In genomic region chr17:40020146-40020545, GRCh38 we compare ENCODE assay signal across 16 cellular contexts. TPM values are rescaled to one million over a fixed set of nuclear protein-coding genes. Genes with fewer than 3 reads are reported as not detected.
"Had no signal": no experiment of that assay in that cellular context is flagged by ENCODE, and none has a peak within 500 bp of the region (broad histone marks: within the 10 kb centered on the region; RNA-seq: fewer than 3 reads in every experiment).

No MANE protein-coding gene starts in this region.

- H3K9me3 Mint-ChIP-seq: activated naive CD8-positive, alpha-beta T cell treated with anti-CD3 and anti-CD28 coated beads, Interleukin-2, amount 50 U/mL, for 24 hours; immature natural killer cell; naive thymus-derived CD4-positive, alpha-beta T cell; stimulated activated memory B cell treated with anti-CD40 and anti-IgM and Interleukin-4, amounts not matched to agents 10 μg/mL and 1 μg/mL and 100 μg/mL, for 72 hours had no signal

- H3K9me3 ChIP-seq: colonic mucosa, lower lobe of right lung, neutrophil, right atrium auricular region, transverse colon had no signal

- H3K27me3 ChIP-seq: colonic mucosa, neutrophil, right atrium auricular region, transverse colon had no signal

- H3K4me2 ChIP-seq: smooth muscle cell had no signal

- ATAC-seq: activated CD8-positive, alpha-beta T cell treated with anti-CD3 and anti-CD28 coated beads, Interleukin-2, amount 10 ng/mL, durations not matched to agents 7 days and 5 days; activated naive CD8-positive, alpha-beta T cell treated with anti-CD3 and anti-CD28 coated beads, Interleukin-2, amount 50 U/mL, for 24 hours; lower lobe of right lung; naive thymus-derived CD4-positive, alpha-beta T cell; stimulated activated memory B cell treated with anti-CD40 and anti-IgM and Interleukin-4, amounts not matched to agents 10 μg/mL and 1 μg/mL and 100 μg/mL, for 72 hours had no signal

- H3K4me1 Mint-ChIP-seq: activated naive CD8-positive, alpha-beta T cell treated with anti-CD3 and anti-CD28 coated beads, Interleukin-2, amount 50 U/mL, for 24 hours; stimulated activated memory B cell treated with anti-CD40 and anti-IgM and Interleukin-4, amounts not matched to agents 10 μg/mL and 1 μg/mL and 100 μg/mL, for 72 hours had no signal

- H3K27ac Mint-ChIP-seq: activated CD8-positive, alpha-beta T cell treated with anti-CD3 and anti-CD28 coated beads, Interleukin-2, amount 10 ng/mL, durations not matched to agents 7 days and 5 days; activated naive CD8-positive, alpha-beta T cell treated with anti-CD3 and anti-CD28 coated beads, Interleukin-2, amount 50 U/mL, for 24 hours; immature natural killer cell; stimulated activated memory B cell treated with anti-CD40 and anti-IgM and Interleukin-4, amounts not matched to agents 10 μg/mL and 1 μg/mL and 100 μg/mL, for 72 hours had no signal

- DNase-seq: activated CD4-positive, alpha-beta T cell treated with anti-CD3 and anti-CD28 coated beads for 48 hours; activated CD8-positive, alpha-beta memory T cell treated with anti-CD3 and anti-CD28 coated beads, Interleukin-2, amount 50 U/mL, for 48 hours; activated CD8-positive, alpha-beta T cell treated with anti-CD3 and anti-CD28 coated beads, Interleukin-2, amount 10 ng/mL, durations not matched to agents 7 days and 5 days; activated naive CD8-positive, alpha-beta T cell treated with anti-CD3 and anti-CD28 coated beads, Interleukin-2, amount 50 U/mL, for 24 hours; caudate nucleus; colonic mucosa; immature natural killer cell; lower lobe of right lung; naive thymus-derived CD4-positive, alpha-beta T cell; T1000; transverse colon had no signal

- H3K27me3 Mint-ChIP-seq: activated naive CD8-positive, alpha-beta T cell treated with anti-CD3 and anti-CD28 coated beads, Interleukin-2, amount 50 U/mL, for 24 hours; naive thymus-derived CD4-positive, alpha-beta T cell; stimulated activated memory B cell treated with anti-CD40 and anti-IgM and Interleukin-4, amounts not matched to agents 10 μg/mL and 1 μg/mL and 100 μg/mL, for 72 hours had no signal

- H3K4me3 Mint-ChIP-seq: activated CD8-positive, alpha-beta T cell treated with anti-CD3 and anti-CD28 coated beads, Interleukin-2, amount 10 ng/mL, durations not matched to agents 7 days and 5 days; activated naive CD8-positive, alpha-beta T cell treated with anti-CD3 and anti-CD28 coated beads, Interleukin-2, amount 50 U/mL, for 24 hours; immature natural killer cell; naive thymus-derived CD4-positive, alpha-beta T cell; stimulated activated memory B cell treated with anti-CD40 and anti-IgM and Interleukin-4, amounts not matched to agents 10 μg/mL and 1 μg/mL and 100 μg/mL, for 72 hours had no signal

- H3K27ac ChIP-seq: colonic mucosa had no signal

- H3K4me3 ChIP-seq: colonic mucosa, lower lobe of right lung, right atrium auricular region, smooth muscle cell, transverse colon had no signal

RNA-seq across cellular contexts. Expression of gene CSF3, which starts 4.9 kb away (rescaled TPM):
- total RNA-seq: activated CD8-positive, alpha-beta T cell treated with anti-CD3 and anti-CD28 coated beads, Interleukin-2, amount 10 ng/mL, durations not matched to agents 7 days and 5 days; naive thymus-derived CD4-positive, alpha-beta T cell; smooth muscle cell; subcutaneous adipose tissue had no signal
- polyA plus RNA-seq: immature natural killer cell; naive thymus-derived CD4-positive, alpha-beta T cell; smooth muscle cell had no signal
